In the genomic region with DNA sequence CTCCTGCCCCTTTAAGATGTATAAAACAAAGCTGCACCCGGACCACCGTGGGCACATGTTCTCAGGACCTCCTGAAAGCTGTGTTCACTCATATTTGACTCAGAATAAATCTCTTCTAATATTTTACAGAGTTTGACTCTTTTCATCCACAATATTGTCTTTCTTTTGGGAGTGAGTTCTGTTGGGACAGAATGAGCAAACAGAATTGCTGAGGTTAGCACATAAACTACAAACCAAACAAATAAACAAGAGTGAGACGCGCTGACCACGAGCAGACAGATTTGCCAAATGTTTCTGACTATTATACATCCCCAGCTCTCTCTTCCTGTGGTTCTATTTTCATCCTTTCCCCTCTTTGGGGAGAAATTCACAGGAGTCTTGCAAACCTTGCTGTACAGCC, we compare ENCODE assay signal across 23 cellular contexts.
A peak's percentile ranks its signal among the peaks of the same experiment; 100 is the strongest.
DNase-seq lines count a peak whose midpoint lies in the region; ATAC-seq and TF ChIP-seq lines count a peak whose summit lies in the region.
"Had no signal": no experiment of that assay in that cellular context is flagged by ENCODE, and none has a peak within 500 bp of the region (broad histone marks: within the 10 kb centered on the region; RNA-seq: fewer than 3 reads in every experiment).

No MANE protein-coding gene starts in this region.

- H3K27ac ChIP-seq in BLaER1 = 0 out of 2 replicates have a peak overlapping the region, but pooled peaks have one; percentile 1
- H3K27ac ChIP-seq in endodermal cell (ENCODE audit: low read depth, low read length) = peak overlapping the region; percentile 45
- H3K27ac ChIP-seq in osteoblast (ENCODE audit: low read depth, low read length) = no peak overlapping the region

- H3K4me1 ChIP-seq in BLaER1 (peaks cover 18% of the 10 kb centered on the region), endodermal cell (ENCODE audit: control insufficient read depth, insufficient read depth, low read length) (no peaks in the 10 kb centered on the region), osteoblast (ENCODE audit: insufficient read depth, low read length) (no peaks in the 10 kb centered on the region)
- H3K4me1 ChIP-seq: HAP-1 had no signal

- H3K9ac ChIP-seq in BLaER1 (no peak overlapping the region), endodermal cell (ENCODE audit: extremely low read depth, low read length, poor library complexity, severe bottlenecking) (no peak overlapping the region)
- H3K9ac ChIP-seq: SK-N-SH had no signal

- peaks cover 38% of the 10 kb centered on the region for H3K9me3 ChIP-seq in BLaER1
- H3K9me3 ChIP-seq in endodermal cell (ENCODE audit: control insufficient read depth, low read length) = peaks cover 40% of the 10 kb centered on the region
- no peaks in the 10 kb centered on the region for H3K9me3 ChIP-seq in osteoblast (ENCODE audit: low read depth, low read length)
- H3K9me3 ChIP-seq: HAP-1, MG63, SK-N-SH had no signal

- H3K27ac Mint-ChIP-seq in endodermal cell = no peak overlapping the region
- H3K27ac Mint-ChIP-seq in activated T-cell treated with anti-CD3 and anti-CD28 coated beads, Interleukin-2, amount 50 U/mL, for 72 hours = no peak overlapping the region
- no peak overlapping the region for H3K27ac Mint-ChIP-seq in activated T-cell treated with anti-CD3 and anti-CD28 coated beads, Interleukin-2, amount 50 U/mL, for 24 hours
- H3K27ac Mint-ChIP-seq: HFFc6 had no signal

- H3K36me3 ChIP-seq in BLaER1 = no peaks in the 10 kb centered on the region
- no peaks in the 10 kb centered on the region for H3K36me3 ChIP-seq in endodermal cell (ENCODE audit: control insufficient read depth, insufficient read depth, low read length)
- H3K36me3 ChIP-seq in osteoblast (ENCODE audit: insufficient read depth, low read length) = no peaks in the 10 kb centered on the region
- H3K36me3 ChIP-seq: HAP-1, MG63 had no signal

- no peaks in the 10 kb centered on the region for H3K27me3 Mint-ChIP-seq in endodermal cell (ENCODE audit: insufficient read depth)
- no peaks in the 10 kb centered on the region for H3K27me3 Mint-ChIP-seq in activated T-cell treated with anti-CD3 and anti-CD28 coated beads, Interleukin-2, amount 50 U/mL, for 72 hours (ENCODE audit: low read depth)
- H3K27me3 Mint-ChIP-seq in activated T-cell treated with anti-CD3 and anti-CD28 coated beads, Interleukin-2, amount 50 U/mL, for 24 hours = no peaks in the 10 kb centered on the region

- H4K20me1 ChIP-seq in BLaER1 (no peaks in the 10 kb centered on the region), osteoblast (ENCODE audit: insufficient read depth, low read length) (no peaks in the 10 kb centered on the region)

- H3K4me3 ChIP-seq in BLaER1 (no peak overlapping the region), endodermal cell (ENCODE audit: low read length) (no peak overlapping the region), osteoblast (ENCODE audit: insufficient read depth, low read length) (no peak overlapping the region)
- H3K4me3 ChIP-seq: HAP-1, MG63 had no signal

- no peak for ATAC-seq in activated T-cell treated with anti-CD3 and anti-CD28 coated beads, Interleukin-2, amount 50 U/mL, for 72 hours (replicated peaks in 1 of 2)

- peaks cover 33% of the 10 kb centered on the region for H3K9me3 Mint-ChIP-seq in endodermal cell
- H3K9me3 Mint-ChIP-seq in activated T-cell treated with anti-CD3 and anti-CD28 coated beads, Interleukin-2, amount 50 U/mL, for 72 hours = peaks cover 18 to 28% of the 10 kb centered on the region in 2 donors
- peaks cover 17% of the 10 kb centered on the region for H3K9me3 Mint-ChIP-seq in activated T-cell treated with anti-CD3 and anti-CD28 coated beads, Interleukin-2, amount 50 U/mL, for 24 hours

- peak overlapping the region; percentile 35 for H3K4me2 ChIP-seq in BLaER1
- no peak overlapping the region for H3K4me2 ChIP-seq in osteoblast (ENCODE audit: insufficient read depth, low read length)
- H3K4me2 ChIP-seq: SK-N-SH had no signal

- peak; percentile 5 for DNase-seq in NCI-H460 (ENCODE audit: extremely low read depth, low read depth)
- no peak for DNase-seq in endodermal cell
- DNase-seq in osteoblast (ENCODE audit: insufficient read length, low spot score, missing footprints) = peak; percentile 62
- no peak for DNase-seq in NCI-H1417 treated with DMSO at 0.1 percent for 48 hours (lab: John Stamatoyannopoulos, UW)
- DNase-seq in activated T-cell treated with anti-CD3 and anti-CD28 coated beads, Interleukin-2, amount 50 U/mL, for 72 hours = no peak
- DNase-seq in activated T-cell treated with anti-CD3 and anti-CD28 coated beads, Interleukin-2, amount 50 U/mL, for 24 hours = no peak
- DNase-seq: AML-193, Calu3, DMS79 treated with DMSO at 0.1 percent for 48 hours, GOT3, HFFc6, KG1, MG63, NCI-H1105 treated with DMSO at 0.1 percent for 48 hours, NCI-H1694 treated with DMSO at 0.1 percent for 48 hours, NCI-H2081, NCI-H226, NCI-H524, NCI-H748 treated with DMSO at 0.1 percent for 48 hours, SK-N-SH, SW 1271 had no signal

- no peaks in the 10 kb centered on the region for H3K4me1 Mint-ChIP-seq in endodermal cell
- H3K4me1 Mint-ChIP-seq in activated T-cell treated with anti-CD3 and anti-CD28 coated beads, Interleukin-2, amount 50 U/mL, for 72 hours (ENCODE audit: low read depth) = no peaks in the 10 kb centered on the region
- H3K4me1 Mint-ChIP-seq in activated T-cell treated with anti-CD3 and anti-CD28 coated beads, Interleukin-2, amount 50 U/mL, for 24 hours (ENCODE audit: low read depth) = no peaks in the 10 kb centered on the region

- H2AFZ ChIP-seq in osteoblast (ENCODE audit: low read length) = no peak overlapping the region

- H3K79me2 ChIP-seq in osteoblast (ENCODE audit: insufficient read depth, low read length) = no peaks in the 10 kb centered on the region

- no peak for TF ChIP-seq CTCF in endodermal cell (conservative IDR thresholded peaks at IDR 0.05)
- no peak for TF ChIP-seq CTCF in osteoblast (IDR thresholded peaks at IDR 0.05; ENCODE audit: extremely low read depth, low read depth, low read length)

- no peaks in the 10 kb centered on the region for H3K36me3 Mint-ChIP-seq in endodermal cell (ENCODE audit: low read depth)
- peaks cover 0 to 6% of the 10 kb centered on the region in 2 donors for H3K36me3 Mint-ChIP-seq in activated T-cell treated with anti-CD3 and anti-CD28 coated beads, Interleukin-2, amount 50 U/mL, for 72 hours (ENCODE audit: insufficient read depth in 2 of 2)
- H3K36me3 Mint-ChIP-seq in activated T-cell treated with anti-CD3 and anti-CD28 coated beads, Interleukin-2, amount 50 U/mL, for 24 hours (ENCODE audit: low read depth) = no peaks in the 10 kb centered on the region

- H3K4me3 Mint-ChIP-seq in endodermal cell = no peak overlapping the region
- H3K4me3 Mint-ChIP-seq in activated T-cell treated with anti-CD3 and anti-CD28 coated beads, Interleukin-2, amount 50 U/mL, for 72 hours = no peak overlapping the region
- H3K4me3 Mint-ChIP-seq in activated T-cell treated with anti-CD3 and anti-CD28 coated beads, Interleukin-2, amount 50 U/mL, for 24 hours = no peak overlapping the region
- H3K4me3 Mint-ChIP-seq: HFFc6 had no signal

- 96% methylated on average over 3 to 5 of the region's 5 CpGs for WGBS in endodermal cell (ENCODE audit: insufficient coverage in 1 of 2, insufficient read length in 1 of 2), 2 experiments

- H3K27me3 ChIP-seq in BLaER1 = no peaks in the 10 kb centered on the region
- no peaks in the 10 kb centered on the region for H3K27me3 ChIP-seq in endodermal cell (ENCODE audit: control insufficient read depth, insufficient read depth, low read length, poor library complexity, severe bottlenecking)
- H3K27me3 ChIP-seq in osteoblast (ENCODE audit: insufficient read depth, low read length) = no peaks in the 10 kb centered on the region
- H3K27me3 ChIP-seq: MG63 had no signal

Comparison
In these comparisons a context has a peak if more than half of its experiments do, and no peak if none do; other contexts are left out.
1. DNase-seq: peak in NCI-H460 (single experiment) and osteoblast (single experiment); none in endodermal cell (single experiment), NCI-H1417 treated with DMSO at 0.1 percent for 48 hours (single experiment), activated T-cell treated with anti-CD3 and anti-CD28 coated beads, Interleukin-2, amount 50 U/mL, for 72 hours (0 of 2) and activated T-cell treated with anti-CD3 and anti-CD28 coated beads, Interleukin-2, amount 50 U/mL, for 24 hours (single experiment).